ENCODE assay signal across 8 cellular contexts in genomic region chr13:102596147-102597028, GRCh38. TPM values are rescaled to one million over a fixed set of nuclear protein-coding genes. Genes with fewer than 3 reads are reported as not detected.
DNase-seq lines count a peak whose midpoint lies in the region; ATAC-seq and TF ChIP-seq lines count a peak whose summit lies in the region.

TSS of gene TPP2 (plus strand) at chr13:102596986. CDS start at chr13:102597039, 53 bp downstream.

- peak within 1 kb of the TSS; percentile 98 for H3K4me3 Mint-ChIP-seq in activated naive CD4-positive, alpha-beta T cell treated with anti-CD3 and anti-CD28 coated beads, Interleukin-2, amount 50 U/mL, for 24 hours

- H3K4me3 ChIP-seq in GM06990 (replicated peaks; ENCODE audit: low read depth, low read length): peak within 1 kb of the TSS; percentile 75
- peak within 1 kb of the TSS; percentile 84 for H3K4me3 ChIP-seq in suprapubic skin

- H3K4me1 Mint-ChIP-seq in activated naive CD4-positive, alpha-beta T cell treated with anti-CD3 and anti-CD28 coated beads, Interleukin-2, amount 50 U/mL, for 24 hours: peaks cover 65% of the 10 kb centered on the region

- H3K27me3 Mint-ChIP-seq in activated naive CD4-positive, alpha-beta T cell treated with anti-CD3 and anti-CD28 coated beads, Interleukin-2, amount 50 U/mL, for 24 hours: no peaks in the 10 kb centered on the region

- DNase-seq in GM06990 (ENCODE audit: extremely low read depth, insufficient read length) (peak; percentile 98), NCI-H1092 (lab: John Stamatoyannopoulos, UW) (peak; percentile 99), globus pallidus (ENCODE audit: low spot score) (peak; percentile 97), nucleus accumbens (lab: John Stamatoyannopoulos, UW) (peak; percentile 56 to 99 (median 96)), suprapubic skin (ENCODE audit: low spot score in 2 of 2) (peak; percentile 99 to 100)

- under 1% methylated on average over 25 of the region's 53 CpGs for WGBS in suprapubic skin

- no peaks in the 10 kb centered on the region for H3K9me3 ChIP-seq in suprapubic skin

- no peaks in the 10 kb centered on the region for H3K9me3 Mint-ChIP-seq in activated naive CD4-positive, alpha-beta T cell treated with anti-CD3 and anti-CD28 coated beads, Interleukin-2, amount 50 U/mL, for 24 hours

- peaks cover 56% of the 10 kb centered on the region for H3K4me1 ChIP-seq in suprapubic skin

- H3K27me3 ChIP-seq in GM06990 (replicated peaks; ENCODE audit: control insufficient read depth, insufficient read depth, low read length) (no peaks in the 10 kb centered on the region), suprapubic skin (no peaks in the 10 kb centered on the region)

- H3K27ac Mint-ChIP-seq in activated naive CD4-positive, alpha-beta T cell treated with anti-CD3 and anti-CD28 coated beads, Interleukin-2, amount 50 U/mL, for 24 hours: peak within 1 kb of the TSS; percentile 99

- no peak for TF ChIP-seq EP300 in suprapubic skin (IDR thresholded peaks at IDR 0.05)

- TF ChIP-seq POLR2A in suprapubic skin (IDR thresholded peaks at IDR 0.05): peak in 1 of 2 donors; percentile 71

- H3K36me3 ChIP-seq in GM06990 (ENCODE audit: control insufficient read depth, insufficient read depth, low read length) (peaks cover under 1% of the 10 kb centered on the region; the same call in 1 of the 2 replicates), suprapubic skin (no peaks in the 10 kb centered on the region)

- peaks cover 3% of the 10 kb centered on the region for H3K36me3 Mint-ChIP-seq in activated naive CD4-positive, alpha-beta T cell treated with anti-CD3 and anti-CD28 coated beads, Interleukin-2, amount 50 U/mL, for 24 hours

- H3K27ac ChIP-seq in suprapubic skin: peak within 1 kb of the TSS; percentile 99

- no peak for TF ChIP-seq CTCF in GM06990 (IDR thresholded peaks at IDR 0.05; ENCODE audit: insufficient read depth, low read length, poor library complexity, severe bottlenecking)
- no peak for TF ChIP-seq CTCF in suprapubic skin (IDR thresholded peaks at IDR 0.05)

- ATAC-seq in HG02588 (IDR thresholded peaks at IDR 0.05; ENCODE audit: unreplicated experiment) (peak; percentile 77), SK-N-SH treated with all-trans-retinoic acid at 6 μM for 48 hours (peak; percentile 92)

TF ChIP-seq in SK-N-SH treated with all-trans-retinoic acid at 6 μM for 48 hours, 23 proteins besides CTCF, POLR2A, EP300 and RAD21:
- no peak for TF ChIP-seq ZC3H10 (CRISPR knock-in tag; IDR thresholded peaks at IDR 0.05)
- TF ChIP-seq GLIS3 (CRISPR knock-in tag; IDR thresholded peaks at IDR 0.05): no peak
- no peak for TF ChIP-seq TOX (CRISPR knock-in tag; IDR thresholded peaks at IDR 0.05; ENCODE audit: borderline replicate concordance)
- no peak for TF ChIP-seq TCF4 (CRISPR knock-in tag; IDR thresholded peaks at IDR 0.05; ENCODE audit: borderline replicate concordance)
- no peak for TF ChIP-seq ZNF70 (CRISPR knock-in tag; IDR thresholded peaks at IDR 0.05)
- 0 out of 2 replicates have a peak, but pooled peaks have one; percentile 61 for TF ChIP-seq ZFP3 (CRISPR knock-in tag; IDR thresholded peaks at IDR 0.05)

RNA-seq across cellular contexts. Expression of gene TPP2, which starts in this region (rescaled TPM):
- 10 to 100 TPM; 26.2 to 61.0 (median 30.5) TPM for total RNA-seq in suprapubic skin

Comparison
In these comparisons a context has a peak if more than half of its experiments do, and no peak if none do; other contexts are left out.
1. Peak in every context shown above with its lines: DNase-seq, ATAC-seq, H3K4me3 ChIP-seq and H3K27ac ChIP-seq.